1 cellular context compared by ENCODE assay signal in genomic region chr3:45796902-45797637, GRCh38.
TF ChIP-seq lines count a peak whose summit lies in the region.

No MANE protein-coding gene starts in this region.

TF ChIP-seq in HCT116, 20 proteins besides CTCF, POLR2A, EP300 and RAD21 (continued from another document):
- no peak for TF ChIP-seq REST (IDR thresholded peaks at IDR 0.05; ENCODE audit: low read depth)
- no peak for TF ChIP-seq SP1 (IDR thresholded peaks at IDR 0.05; ENCODE audit: low read depth)
- TF ChIP-seq POLR2AphosphoS5 (IDR thresholded peaks at IDR 0.05; ENCODE audit: low read depth, low read length) = no peak
